In genomic region chr11:59052355-59052754, GRCh38 we compare ENCODE assay signal across 4 cellular contexts. TPM values are rescaled to one million over a fixed set of nuclear protein-coding genes. Genes with fewer than 3 reads are reported as not detected.
"Had no signal": no experiment of that assay in that cellular context is flagged by ENCODE, and none has a peak within 500 bp of the region (broad histone marks: within the 10 kb centered on the region; RNA-seq: fewer than 3 reads in every experiment).

No MANE protein-coding gene starts in this region.

RNA-seq across cellular contexts. Expression of gene GLYATL1B, which starts 33.8 kb away (rescaled TPM):
- total RNA-seq: K562, M059J, PC-3, SK-MEL-5 had no signal
